8 cellular contexts compared by ENCODE assay signal in genomic region chrX:107628662-107629532, GRCh38. TPM values are rescaled to one million over a fixed set of nuclear protein-coding genes. Genes with fewer than 3 reads are reported as not detected.
DNase-seq lines count a peak whose midpoint lies in the region; ATAC-seq and TF ChIP-seq lines count a peak whose summit lies in the region.

No MANE protein-coding gene starts in this region.

- no peak for DNase-seq in Right ventricle myocardium inferior (ENCODE audit: missing footprints)
- no peak for DNase-seq in cardiac septum (ENCODE audit: low spot score)
- DNase-seq in NCI-H226, result peak; percentile 53
- DNase-seq in activated CD8-positive, alpha-beta T cell treated with anti-CD3 and anti-CD28 coated beads for 36 hours, result peak; percentile 66
- peak; percentile 22 for DNase-seq in epidermal melanocyte (ENCODE audit: insufficient read length, low spot score)

- peaks cover 23% of the 10 kb centered on the region for H3K4me1 Mint-ChIP-seq in activated CD8-positive, alpha-beta T cell treated with anti-CD3 and anti-CD28 coated beads for 36 hours (ENCODE audit: low read depth)
- H3K4me1 Mint-ChIP-seq in stimulated activated memory B cell treated with anti-CD40 and anti-IgM and Interleukin-4, amounts not matched to agents 10 μg/mL and 1 μg/mL and 100 μg/mL, for 72 hours, result peaks cover 6% of the 10 kb centered on the region

- no peaks in the 10 kb centered on the region for H3K9me3 Mint-ChIP-seq in activated CD8-positive, alpha-beta T cell treated with anti-CD3 and anti-CD28 coated beads for 36 hours
- no peaks in the 10 kb centered on the region for H3K9me3 Mint-ChIP-seq in stimulated activated memory B cell treated with anti-CD40 and anti-IgM and Interleukin-4, amounts not matched to agents 10 μg/mL and 1 μg/mL and 100 μg/mL, for 72 hours

- no peaks in the 10 kb centered on the region for H3K27me3 ChIP-seq in muscle layer of duodenum (ENCODE audit: low read depth, low read length)

- peak overlapping the region; percentile 86 for H3K4me3 Mint-ChIP-seq in activated CD8-positive, alpha-beta T cell treated with anti-CD3 and anti-CD28 coated beads for 36 hours
- H3K4me3 Mint-ChIP-seq in stimulated activated memory B cell treated with anti-CD40 and anti-IgM and Interleukin-4, amounts not matched to agents 10 μg/mL and 1 μg/mL and 100 μg/mL, for 72 hours, result peak overlapping the region; percentile 92

- no peaks in the 10 kb centered on the region for H3K9me3 ChIP-seq in muscle layer of duodenum (ENCODE audit: control insufficient read depth in 1 of 2, low read length in 2 of 2)

- H3K27ac Mint-ChIP-seq in activated CD8-positive, alpha-beta T cell treated with anti-CD3 and anti-CD28 coated beads for 36 hours, result peak overlapping the region; percentile 95
- peak overlapping the region; percentile 74 for H3K27ac Mint-ChIP-seq in stimulated activated memory B cell treated with anti-CD40 and anti-IgM and Interleukin-4, amounts not matched to agents 10 μg/mL and 1 μg/mL and 100 μg/mL, for 72 hours

- H3K4me1 ChIP-seq in muscle layer of duodenum (ENCODE audit: control insufficient read depth in 1 of 2, insufficient read depth in 2 of 2, low read length in 2 of 2), result peaks cover 0 to 3% of the 10 kb centered on the region in 2 donors

- peak overlapping the region; percentile 85 for H3K27ac ChIP-seq in muscle layer of duodenum (ENCODE audit: low read length)

- peaks cover 4% of the 10 kb centered on the region for H3K36me3 Mint-ChIP-seq in activated CD8-positive, alpha-beta T cell treated with anti-CD3 and anti-CD28 coated beads for 36 hours (ENCODE audit: low read depth)
- H3K36me3 Mint-ChIP-seq in stimulated activated memory B cell treated with anti-CD40 and anti-IgM and Interleukin-4, amounts not matched to agents 10 μg/mL and 1 μg/mL and 100 μg/mL, for 72 hours, result no peaks in the 10 kb centered on the region

- peak; percentile 54 for ATAC-seq in Right ventricle myocardium inferior
- ATAC-seq in HG02970 (IDR thresholded peaks at IDR 0.05; ENCODE audit: low FRiP score, unreplicated experiment), result peak; percentile 27
- peak; percentile 60 for ATAC-seq in activated CD8-positive, alpha-beta T cell treated with anti-CD3 and anti-CD28 coated beads for 36 hours
- ATAC-seq in stimulated activated memory B cell treated with anti-CD40 and anti-IgM and Interleukin-4, amounts not matched to agents 10 μg/mL and 1 μg/mL and 100 μg/mL, for 72 hours, result peak; percentile 78

- H3K4me3 ChIP-seq in muscle layer of duodenum (ENCODE audit: low read depth in 1 of 2, low read length in 2 of 2), result peak overlapping the region; percentile 68

- intact Hi-C loops in Right ventricle myocardium inferior (cut with DNase I), result no loop called here
- intact Hi-C loops in cardiac septum (cut with DNase I), result no loop called here
- intact Hi-C loops in activated CD8-positive, alpha-beta T cell treated with anti-CD3 and anti-CD28 coated beads for 36 hours (cut with micrococcal nuclease), result loop anchor here (10.0 kb wide), 1 partner anchor 94 kb away; no protein-coding TSS in a partner anchor

- H3K36me3 ChIP-seq in muscle layer of duodenum (ENCODE audit: control insufficient read depth in 1 of 2, insufficient read depth in 2 of 2, low read length in 2 of 2), result no peaks in the 10 kb centered on the region

- H3K27me3 Mint-ChIP-seq in activated CD8-positive, alpha-beta T cell treated with anti-CD3 and anti-CD28 coated beads for 36 hours, result no peaks in the 10 kb centered on the region
- H3K27me3 Mint-ChIP-seq in stimulated activated memory B cell treated with anti-CD40 and anti-IgM and Interleukin-4, amounts not matched to agents 10 μg/mL and 1 μg/mL and 100 μg/mL, for 72 hours, result no peaks in the 10 kb centered on the region

- TF ChIP-seq CTCF in activated CD8-positive, alpha-beta T cell treated with anti-CD3 and anti-CD28 coated beads for 36 hours (IDR thresholded peaks at IDR 0.05), result no peak

- CTCF ChIA-PET in activated CD8-positive, alpha-beta T cell treated with anti-CD3 and anti-CD28 coated beads for 36 hours (lab: Charles Lee), result interaction anchor here (0.6 to 2.5 kb wide), 12 partner anchors 20 to 392 kb away, joined by 3 to 14 read pairs (median 4); partner anchors contain the start of gene NCBP2L

- POLR2A ChIA-PET in activated CD8-positive, alpha-beta T cell treated with anti-CD3 and anti-CD28 coated beads for 36 hours (lab: Charles Lee), result interaction anchor here (0.6 to 2.2 kb wide), 10 partner anchors 13 to 462 kb away, joined by 3 to 8 read pairs (median 4); partner anchors contain the start of gene PSMD10

RNA-seq across cellular contexts. Expression of gene PRPS1, which starts 0.6 kb away (rescaled TPM):
- total RNA-seq in Right ventricle myocardium inferior (24.1 TPM), cardiac septum (22.7 TPM)
- 100 to 1,000 TPM; 122 to 131 TPM for total RNA-seq in activated CD8-positive, alpha-beta T cell treated with anti-CD3 and anti-CD28 coated beads for 36 hours

Comparison
In these comparisons a context has a peak if more than half of its experiments do, and no peak if none do; other contexts are left out.
1. ATAC-seq: peak in every context shown above with its lines; median percentile 78 in stimulated activated memory B cell treated with anti-CD40 and anti-IgM and Interleukin-4, amounts not matched to agents 10 μg/mL and 1 μg/mL and 100 μg/mL, for 72 hours; 60 in activated CD8-positive, alpha-beta T cell treated with anti-CD3 and anti-CD28 coated beads for 36 hours; 54 in Right ventricle myocardium inferior; 27 in HG02970.
2. DNase-seq: peak in NCI-H226 (single experiment), activated CD8-positive, alpha-beta T cell treated with anti-CD3 and anti-CD28 coated beads for 36 hours (single experiment) and epidermal melanocyte (single experiment); none in Right ventricle myocardium inferior (single experiment) and cardiac septum (single experiment).